In genomic region chr7:44325811-44326241, GRCh38 we compare ENCODE assay signal across 8 cellular contexts. TPM values are rescaled to one million over a fixed set of nuclear protein-coding genes. Genes with fewer than 3 reads are reported as not detected.
A peak's percentile ranks its signal among the peaks of the same experiment; 100 is the strongest.
DNase-seq lines count a peak whose midpoint lies in the region; ATAC-seq lines count a peak whose summit lies in the region.
"Had no signal": no experiment of that assay in that cellular context is flagged by ENCODE, and none has a peak within 500 bp of the region (broad histone marks: within the 10 kb centered on the region; RNA-seq: fewer than 3 reads in every experiment).

No MANE protein-coding gene starts in this region.

- DNase-seq in H4 (ENCODE audit: low spot score) = peak; percentile 15
- DNase-seq in NCI-H510A (lab: John Stamatoyannopoulos, UW) = peak; percentile 10
- DNase-seq in ecto neural progenitor cell (ENCODE audit: low spot score) = peak; percentile 55
- peak; percentile 11 for DNase-seq in pons (ENCODE audit: low spot score)
- DNase-seq in kidney tubule cell (ENCODE audit: low spot score) = no peak
- no peak for DNase-seq in COLO829 (ENCODE audit: low spot score)
- DNase-seq: effector CD4-positive, alpha-beta T cell had no signal

- ATAC-seq in HG03097 (IDR thresholded peaks at IDR 0.05; ENCODE audit: low FRiP score, unreplicated experiment) = no peak

RNA-seq across cellular contexts. Expression of gene CAMK2B, which starts 0.4 kb away (rescaled TPM):
- 0.06 TPM in 1 of 2 replicates, not detected in the other for total RNA-seq in H4 (2014; rRNA removed; shearing (Covaris generic))

Comparison
In these comparisons a context has a peak if more than half of its experiments do, and no peak if none do; other contexts are left out.
1. DNase-seq: peak in H4 (single experiment), NCI-H510A (single experiment), ecto neural progenitor cell (single experiment) and pons (single experiment); none in kidney tubule cell (single experiment) and COLO829 (single experiment).